ENCODE assay signal across 25 cellular contexts in genomic region chr12:98438826-98439225, GRCh38.
DNase-seq lines count a peak whose midpoint lies in the region; ATAC-seq, FAIRE-seq and TF ChIP-seq lines count a peak whose summit lies in the region.
"Had no signal": no experiment of that assay in that cellular context is flagged by ENCODE, and none has a peak within 500 bp of the region (broad histone marks: within the 10 kb centered on the region; RNA-seq: fewer than 3 reads in every experiment).

No MANE protein-coding gene starts in this region.

- peak overlapping the region; percentile 92 for H3K27ac Mint-ChIP-seq in dendritic cell treated with granulocyte-macrophage colony-stimulating factor and Interleukin-4, amounts not matched to agents 40 ng/mL and 50 ng/mL, for 4 days
- H3K27ac Mint-ChIP-seq: activated CD4-positive, alpha-beta memory T cell treated with anti-CD3 and anti-CD28 coated beads, Interleukin-2, amount 10 ng/mL, durations not matched to agents 7 days and 5 days; activated T-cell treated with anti-CD3 and anti-CD28 coated beads, Interleukin-2, amount 50 U/mL, for 24 hours had no signal

- H3K27me3 ChIP-seq in left lung, result no peaks in the 10 kb centered on the region
- H3K27me3 ChIP-seq: gastroesophageal sphincter, thyroid gland had no signal

- H3K27me3 Mint-ChIP-seq in dendritic cell treated with granulocyte-macrophage colony-stimulating factor and Interleukin-4, amounts not matched to agents 40 ng/mL and 50 ng/mL, for 4 days, result peaks cover 1% of the 10 kb centered on the region

- DNase-seq in Right ventricle myocardium inferior (ENCODE audit: missing footprints), result no peak
- DNase-seq in cardiac septum (ENCODE audit: low spot score), result no peak
- DNase-seq in left lung, result no peak
- no peak for DNase-seq in LoVo (ENCODE audit: low spot score)
- DNase-seq in RCC 7860 (ENCODE audit: low spot score), result no peak
- DNase-seq in central memory CD4-positive, alpha-beta T cell, result no peak
- DNase-seq: 8988T; activated CD4-positive, alpha-beta memory T cell treated with anti-CD3 and anti-CD28 coated beads, Interleukin-2, amount 10 ng/mL, durations not matched to agents 7 days and 5 days; activated CD4-positive, CD25-positive, alpha-beta regulatory T cell; activated naive CD4-positive, alpha-beta T cell; activated T-cell treated with anti-CD3 and anti-CD28 coated beads, Interleukin-2, amount 50 U/mL, for 24 hours; HFFc6; kidney glomerular epithelial cell; midbrain; NCI-H1694; NCI-H2227 treated with DMSO at 0.1 percent for 48 hours; stimulated activated CD4-positive, alpha-beta T cell treated with anti-CD3 and anti-CD28 coated beads, Interleukin-2, amount 100 ng/mL, for 48 hours; stimulated activated naive CD4-positive, alpha-beta T cell treated with Interleukin-2 at 50 U/mL for 16 hours; thyroid gland had no signal

- intact Hi-C loops in Right ventricle myocardium inferior (cut with DNase I), result no loop called here
- intact Hi-C loops in cardiac septum (cut with DNase I), result no loop called here
- intact Hi-C loops in dendritic cell treated with granulocyte-macrophage colony-stimulating factor and Interleukin-4, amounts not matched to agents 40 ng/mL and 50 ng/mL, for 4 days (cut with micrococcal nuclease), result no loop called here
- intact Hi-C loops in left lung (cut with DNase I), result no loop called here

- H3K4me1 ChIP-seq in left lung, result peaks cover 12 to 33% of the 10 kb centered on the region in 2 donors
- H3K4me1 ChIP-seq: thyroid gland had no signal

- H3K4me1 Mint-ChIP-seq in dendritic cell treated with granulocyte-macrophage colony-stimulating factor and Interleukin-4, amounts not matched to agents 40 ng/mL and 50 ng/mL, for 4 days (ENCODE audit: low read depth), result peaks cover 50% of the 10 kb centered on the region

- peak overlapping the region; percentile 70 to 77 for H3K27ac ChIP-seq in left lung

- peaks cover 10% of the 10 kb centered on the region for H3K9me3 Mint-ChIP-seq in dendritic cell treated with granulocyte-macrophage colony-stimulating factor and Interleukin-4, amounts not matched to agents 40 ng/mL and 50 ng/mL, for 4 days

- H3K4me3 ChIP-seq in left lung, result no peak overlapping the region
- H3K4me3 ChIP-seq: gastroesophageal sphincter, skin epidermis, thyroid gland had no signal

- TF ChIP-seq CTCF in left lung (IDR thresholded peaks at IDR 0.05), result no peak

- no peak for FAIRE-seq in RCC 7860 (lab: Jason Lieb, UNC)

- ATAC-seq in Right ventricle myocardium inferior (peak; percentile 9), left lung (peak; percentile 37), HG02885 (IDR thresholded peaks at IDR 0.05; ENCODE audit: poor library complexity, unreplicated experiment) (no peak)
- ATAC-seq: esophagus mucosa, SK-N-SH treated with all-trans-retinoic acid at 6 μM for 48 hours had no signal

- no peaks in the 10 kb centered on the region for H3K36me3 Mint-ChIP-seq in dendritic cell treated with granulocyte-macrophage colony-stimulating factor and Interleukin-4, amounts not matched to agents 40 ng/mL and 50 ng/mL, for 4 days (ENCODE audit: low read depth)

- H3K36me3 ChIP-seq in left lung, result no peaks in the 10 kb centered on the region
- H3K36me3 ChIP-seq: gastroesophageal sphincter, thyroid gland had no signal

- peak overlapping the region; percentile 55 for H3K4me3 Mint-ChIP-seq in dendritic cell treated with granulocyte-macrophage colony-stimulating factor and Interleukin-4, amounts not matched to agents 40 ng/mL and 50 ng/mL, for 4 days
- H3K4me3 Mint-ChIP-seq: activated CD4-positive, alpha-beta memory T cell treated with anti-CD3 and anti-CD28 coated beads, Interleukin-2, amount 10 ng/mL, durations not matched to agents 7 days and 5 days; activated T-cell treated with anti-CD3 and anti-CD28 coated beads, Interleukin-2, amount 50 U/mL, for 24 hours had no signal

- peaks cover 0 to 8% of the 10 kb centered on the region in 2 donors for H3K9me3 ChIP-seq in left lung
- H3K9me3 ChIP-seq: gastroesophageal sphincter, thyroid gland had no signal
